20 cellular contexts compared by ENCODE assay signal in genomic region chrX:133746593-133746992, GRCh38.
DNase-seq lines count a peak whose midpoint lies in the region; ATAC-seq and TF ChIP-seq lines count a peak whose summit lies in the region.
"Had no signal": no experiment of that assay in that cellular context is flagged by ENCODE, and none has a peak within 500 bp of the region (broad histone marks: within the 10 kb centered on the region; RNA-seq: fewer than 3 reads in every experiment).

No MANE protein-coding gene starts in this region.

- H3K79me2 ChIP-seq in neural progenitor cell (ENCODE audit: low read depth): peaks cover 96% of the 10 kb centered on the region

- H3K9ac ChIP-seq in neural progenitor cell: no peak overlapping the region
- H3K9ac ChIP-seq: GM23248 had no signal

- TF ChIP-seq CTCF in neural progenitor cell (IDR thresholded peaks at IDR 0.05): no peak

- H3K4me3 ChIP-seq in neural progenitor cell: no peak overlapping the region
- H3K4me3 ChIP-seq: GM23248, SJCRH30 had no signal

- H3K27ac ChIP-seq in neural progenitor cell: no peak overlapping the region
- H3K27ac ChIP-seq: GM23248, RWPE1, SJCRH30 had no signal

- peak overlapping the region; percentile 10 for H3K27ac Mint-ChIP-seq in neural progenitor cell
- H3K27ac Mint-ChIP-seq: CD14-positive monocyte had no signal

- no peak overlapping the region for H2AFZ ChIP-seq in neural progenitor cell (replicated peaks)
- H2AFZ ChIP-seq: GM23248 had no signal

- no peaks in the 10 kb centered on the region for H3K36me3 ChIP-seq in neural progenitor cell
- H3K36me3 ChIP-seq: SJCRH30 had no signal

- H3K36me3 Mint-ChIP-seq in neural progenitor cell: peaks cover 4% of the 10 kb centered on the region
- H3K36me3 Mint-ChIP-seq: CD14-positive monocyte had no signal

- no peaks in the 10 kb centered on the region for H3K27me3 ChIP-seq in neural progenitor cell
- H3K27me3 ChIP-seq: SJCRH30 had no signal

- DNase-seq in neural progenitor cell (ENCODE audit: low spot score) (no peak), germinal center (ENCODE audit: low spot score) (no peak), NCI-H1436 (lab: John Stamatoyannopoulos, UW) (no peak), nucleus accumbens (lab: John Stamatoyannopoulos, UW) (no peak)
- DNase-seq: ACHN, AML-193, Caco-2, DMS153, GM23248, MV-4-11, NCI-H1417 treated with DMSO at 0.1 percent for 48 hours, NCI-H2029, NCI-H748 treated with DMSO at 0.1 percent for 48 hours, PC-3, SJCRH30 had no signal

- peaks cover 26% of the 10 kb centered on the region for H3K4me1 Mint-ChIP-seq in neural progenitor cell
- H3K4me1 Mint-ChIP-seq: CD14-positive monocyte had no signal

- no peaks in the 10 kb centered on the region for H3K9me3 Mint-ChIP-seq in neural progenitor cell
- H3K9me3 Mint-ChIP-seq: CD14-positive monocyte had no signal

- H3K4me2 ChIP-seq in neural progenitor cell: no peak overlapping the region

- H3K4me1 ChIP-seq in neural progenitor cell: peaks cover 10% of the 10 kb centered on the region
- H3K4me1 ChIP-seq: Caco-2, SJCRH30 had no signal

- H3K9me3 ChIP-seq in neural progenitor cell (ENCODE audit: low read depth): no peaks in the 10 kb centered on the region
- H3K9me3 ChIP-seq: Caco-2, SJCRH30 had no signal

- ATAC-seq in GM18511 (IDR thresholded peaks at IDR 0.05; ENCODE audit: unreplicated experiment) (peak; percentile 46), GM21381 (IDR thresholded peaks at IDR 0.05; ENCODE audit: unreplicated experiment) (peak; percentile 47), HG03520 (IDR thresholded peaks at IDR 0.05; ENCODE audit: unreplicated experiment) (peak; percentile 39)
- ATAC-seq: PC-3 had no signal

- peaks cover 94% of the 10 kb centered on the region for H4K20me1 ChIP-seq in neural progenitor cell (ENCODE audit: low read depth)

- no peaks in the 10 kb centered on the region for H3F3A ChIP-seq in neural progenitor cell (ENCODE audit: low read depth)

- H3K4me3 Mint-ChIP-seq in neural progenitor cell: no peak overlapping the region
- H3K4me3 Mint-ChIP-seq: CD14-positive monocyte had no signal

- peaks cover 2% of the 10 kb centered on the region for H3K27me3 Mint-ChIP-seq in neural progenitor cell (ENCODE audit: insufficient read depth, low read depth)
